1 cellular context compared by ENCODE assay signal in genomic region chr19:46068345-46069258, GRCh38.
TF ChIP-seq lines count a peak whose summit lies in the region.

No MANE protein-coding gene starts in this region.

TF ChIP-seq in K562, 482 proteins besides CTCF, POLR2A, EP300 and RAD21 (continued from another document):
- TF ChIP-seq ZNF395 (CRISPR knock-in tag; IDR thresholded peaks at IDR 0.05) (no peak), TCF7L2 (IDR thresholded peaks at IDR 0.05; ENCODE audit: low read depth, low read length) (no peak), C11orf30 (IDR thresholded peaks at IDR 0.05; ENCODE audit: low read depth) (peak; percentile 19; the same call in 1 of the 2 replicates), NFE2 (IDR thresholded peaks at IDR 0.05; ENCODE audit: low read depth) (peak; percentile 44)
